8 cellular contexts compared by ENCODE assay signal in the genomic region with DNA sequence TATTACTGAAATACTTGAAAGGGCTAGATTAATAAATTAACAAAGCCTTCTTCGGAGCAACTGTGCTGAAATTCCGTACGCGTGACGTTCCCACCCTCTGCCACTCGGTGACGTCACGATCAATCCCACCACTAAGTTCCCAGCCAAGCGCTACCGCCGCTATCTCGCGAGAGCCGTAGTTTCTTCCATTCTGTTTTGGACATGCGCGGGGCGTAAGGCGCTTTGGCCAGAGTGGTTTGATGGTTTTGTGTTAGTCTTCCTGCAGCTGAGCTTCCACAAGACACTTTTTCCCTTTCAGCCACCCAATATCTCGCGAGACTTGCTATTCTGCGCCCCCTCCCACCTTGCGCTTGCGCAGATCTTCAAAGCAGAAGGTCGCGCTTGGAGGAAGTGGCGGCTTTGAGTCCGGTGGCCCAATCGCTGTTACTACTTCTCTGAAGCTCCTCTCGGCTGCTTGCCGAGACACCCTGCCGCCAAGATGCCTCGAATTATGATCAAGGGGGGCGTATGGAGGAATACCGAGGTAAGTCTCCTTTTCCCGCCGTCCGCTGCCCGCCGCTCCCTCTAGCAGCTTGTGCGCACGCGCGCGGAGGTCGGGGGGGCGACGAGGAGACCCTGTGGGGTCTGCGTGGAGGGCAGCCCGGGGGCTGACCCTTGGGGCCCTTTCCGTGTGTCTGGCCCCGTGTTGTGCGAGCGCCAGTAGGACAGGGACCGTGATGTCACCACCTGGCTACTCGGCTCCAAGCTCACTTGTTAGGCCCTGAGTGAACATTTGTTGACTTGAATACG. TPM values are rescaled to one million over a fixed set of nuclear protein-coding genes. Genes with fewer than 3 reads are reported as not detected.
DNase-seq lines count a peak whose midpoint lies in the region; ATAC-seq and TF ChIP-seq lines count a peak whose summit lies in the region.

A gene (plus strand): TSS at position 361 of the 789 bp plus-strand sequence. CDS start 118 bp downstream, at position 479.

- peaks cover 56% of the 10 kb centered on the region for H3K36me3 Mint-ChIP-seq in Calu3 (ENCODE audit: insufficient read depth, unreplicated experiment)
- no peaks in the 10 kb centered on the region for H3K36me3 Mint-ChIP-seq in endothelial cell (ENCODE audit: low read depth, unreplicated experiment)
- peaks cover 6% of the 10 kb centered on the region for H3K36me3 Mint-ChIP-seq in mesothelial cell of epicardium

- H3K4me2 ChIP-seq in OCI-LY3 (ENCODE audit: low read length), result peak within 1 kb of the TSS; percentile 87

- ATAC-seq in GM21447 (IDR thresholded peaks at IDR 0.05; ENCODE audit: unreplicated experiment), result peak; percentile 93

- TF ChIP-seq CTCF in Calu3 (IDR thresholded peaks at IDR 0.05; ENCODE audit: unreplicated experiment) (no peak), OCI-LY3 (IDR thresholded peaks at IDR 0.05; ENCODE audit: low read depth, low read length) (no peak), endothelial cell (IDR thresholded peaks at IDR 0.05; ENCODE audit: unreplicated experiment) (no peak), mesothelial cell of epicardium (IDR thresholded peaks at IDR 0.05; ENCODE audit: unreplicated experiment) (no peak)

- peak within 1 kb of the TSS; percentile 93 for H2AFZ ChIP-seq in OCI-LY3 (ENCODE audit: low read depth, low read length)

- H3K9ac ChIP-seq in OCI-LY3 (ENCODE audit: low read length), result peak within 1 kb of the TSS; percentile 89

- no peaks in the 10 kb centered on the region for H3K27me3 Mint-ChIP-seq in Calu3 (ENCODE audit: unreplicated experiment)
- H3K27me3 Mint-ChIP-seq in endothelial cell (ENCODE audit: unreplicated experiment), result peaks cover 9% of the 10 kb centered on the region
- no peaks in the 10 kb centered on the region for H3K27me3 Mint-ChIP-seq in mesothelial cell of epicardium (ENCODE audit: low read depth)

- H3K4me3 ChIP-seq in OCI-LY3 (ENCODE audit: low read length), result peak within 1 kb of the TSS; percentile 79

- DNase-seq in Calu3, result peak; percentile 97
- peak; percentile 77 for DNase-seq in HuH-7 (ENCODE audit: low spot score)
- DNase-seq in activated CD8-positive, alpha-beta memory T cell treated with anti-CD3 and anti-CD28 coated beads, Interleukin-2, amount 50 U/mL, for 48 hours, result peak; percentile 92
- peak; percentile 93 for DNase-seq in endothelial cell (ENCODE audit: low spot score)
- peak; percentile 94 to 95 for DNase-seq in mesothelial cell of epicardium (ENCODE audit: low spot score in 2 of 2, unreplicated experiment in 2 of 2)
- DNase-seq in stimulated activated CD8-positive, alpha-beta memory T cell treated with anti-CD3 and anti-CD28 coated beads, Interleukin-15, amount 100 ng/mL, for 48 hours (ENCODE audit: low read depth in 2 of 2), result peak; percentile 90 to 92

- H3K4me3 Mint-ChIP-seq in Calu3 (ENCODE audit: low read depth, unreplicated experiment), result peak within 1 kb of the TSS; percentile 98
- peak within 1 kb of the TSS; percentile 97 for H3K4me3 Mint-ChIP-seq in endothelial cell (ENCODE audit: unreplicated experiment)
- peak within 1 kb of the TSS; percentile 97 for H3K4me3 Mint-ChIP-seq in mesothelial cell of epicardium

- H3K79me2 ChIP-seq in OCI-LY3 (ENCODE audit: low read length), result peaks cover 42% of the 10 kb centered on the region

- no peaks in the 10 kb centered on the region for H3K9me3 ChIP-seq in OCI-LY3 (ENCODE audit: insufficient read depth, low read length)

- H3K9me3 Mint-ChIP-seq in Calu3 (ENCODE audit: low read depth, unreplicated experiment), result no peaks in the 10 kb centered on the region
- H3K9me3 Mint-ChIP-seq in endothelial cell (ENCODE audit: unreplicated experiment), result no peaks in the 10 kb centered on the region
- H3K9me3 Mint-ChIP-seq in mesothelial cell of epicardium, result no peaks in the 10 kb centered on the region

- peaks cover 21% of the 10 kb centered on the region for H3K4me1 ChIP-seq in OCI-LY3 (ENCODE audit: low read length)

- peak within 1 kb of the TSS; percentile 99 for H3K27ac Mint-ChIP-seq in Calu3 (ENCODE audit: unreplicated experiment)
- H3K27ac Mint-ChIP-seq in endothelial cell (ENCODE audit: unreplicated experiment), result peak within 1 kb of the TSS; percentile 98
- peak within 1 kb of the TSS; percentile 99 for H3K27ac Mint-ChIP-seq in mesothelial cell of epicardium

- H3K27ac ChIP-seq in OCI-LY3 (ENCODE audit: low read length), result peak within 1 kb of the TSS; percentile 85

- peaks cover 15% of the 10 kb centered on the region for H3K36me3 ChIP-seq in OCI-LY3 (replicated peaks; ENCODE audit: low read depth, low read length)

- intact Hi-C loops in Calu3 (cut with micrococcal nuclease; ENCODE audit: unreplicated experiment), result no loop called here

- CTCF ChIA-PET in Calu3 (lab: Charles Lee), result interaction anchor here (0.6 to 1.1 kb wide), 5 partner anchors 12 to 698 kb away, joined by 3 to 6 read pairs (median 4); no protein-coding TSS in a partner anchor

- H3K4me1 Mint-ChIP-seq in Calu3 (ENCODE audit: low read depth, unreplicated experiment) (peaks cover 24% of the 10 kb centered on the region), endothelial cell (ENCODE audit: unreplicated experiment) (peaks cover 26% of the 10 kb centered on the region), mesothelial cell of epicardium (peaks cover 32% of the 10 kb centered on the region)

- peaks cover 24% of the 10 kb centered on the region for H4K20me1 ChIP-seq in OCI-LY3 (ENCODE audit: insufficient read depth, low read length)

- BruUV-seq in Calu3 (replicated peaks; lab: Mats Ljungman, UMichigan), result no TSS peak

- H3K27me3 ChIP-seq in OCI-LY3 (ENCODE audit: low read depth, low read length), result no peaks in the 10 kb centered on the region

RNA-seq across cellular contexts. Expression of the gene that starts here (rescaled TPM):
- total RNA-seq in Calu3 (2022) (39.2 and 43.4 TPM in 2 replicates), endothelial cell (ENCODE audit: unreplicated experiment) (17.3 TPM), mesothelial cell of epicardium (25.6 to 26.0 TPM (median 25.7 TPM) in 3 replicates)

Comparison
In these comparisons a context has a peak if more than half of its experiments do, and no peak if none do; other contexts are left out.
1. Peak in every context shown above with its lines: DNase-seq, ATAC-seq, H3K4me3 ChIP-seq and H3K27ac ChIP-seq.